In the genomic region with DNA sequence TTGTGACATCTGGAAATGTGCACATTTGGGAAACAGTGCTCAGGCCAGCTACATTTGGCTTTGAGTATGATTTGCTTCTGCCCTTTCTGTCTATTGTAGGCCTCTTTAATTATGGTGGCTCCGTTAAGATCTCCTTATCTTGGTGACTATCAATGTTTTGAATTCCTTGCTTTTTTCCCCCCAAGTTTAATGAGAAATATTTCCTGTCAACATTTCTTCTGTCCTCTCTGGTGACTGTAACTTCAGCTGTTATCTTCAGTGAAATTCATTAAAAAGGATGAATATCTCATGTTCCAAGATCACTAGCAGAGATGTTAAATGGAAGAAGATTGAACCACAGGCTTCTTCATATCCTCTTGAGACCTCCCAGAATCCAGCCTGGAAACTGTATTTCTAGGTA, we compare ENCODE assay signal across 26 cellular contexts.
"Had no signal": no experiment of that assay in that cellular context is flagged by ENCODE, and none has a peak within 500 bp of the region (broad histone marks: within the 10 kb centered on the region; RNA-seq: fewer than 3 reads in every experiment).

No MANE protein-coding gene starts in this region.

- H3K36me3 Mint-ChIP-seq: naive thymus-derived CD4-positive, alpha-beta T cell; stimulated activated memory B cell treated with anti-CD40 and anti-IgM and Interleukin-4, amounts not matched to agents 10 μg/mL and 1 μg/mL and 100 μg/mL, for 72 hours; type B pancreatic cell had no signal

- DNase-seq: colonic mucosa; effector memory CD4-positive, alpha-beta T cell; foreskin keratinocyte; heart left ventricle; kidney; left lung; mesenchymal stem cell; midbrain; naive thymus-derived CD4-positive, alpha-beta T cell; nephron progenitor cell; nucleus accumbens; retina; spleen; stimulated activated CD4-positive, alpha-beta T cell treated with anti-CD3 and anti-CD28 coated beads, Interleukin-4, amount 100 ng/mL, for 4 hours; stimulated activated naive CD8-positive, alpha-beta T cell treated with anti-CD3 and anti-CD28 coated beads, Interleukin-15, Interleukin-2, amounts not matched to agents 100 U/mL and 50 U/mL, for 24 hours; substantia nigra; testis; tibial artery had no signal

- H3K9me3 ChIP-seq: colonic mucosa, gastroesophageal sphincter, heart left ventricle, left lung, spleen, testis, tibial artery had no signal

- H3K27ac Mint-ChIP-seq: dendritic cell treated with granulocyte-macrophage colony-stimulating factor and Interleukin-4, amounts not matched to agents 40 ng/mL and 50 ng/mL, for 4 days; naive thymus-derived CD4-positive, alpha-beta T cell; nephron progenitor cell; stimulated activated memory B cell treated with anti-CD40 and anti-IgM and Interleukin-4, amounts not matched to agents 10 μg/mL and 1 μg/mL and 100 μg/mL, for 72 hours; type B pancreatic cell had no signal

- H3K36me3 ChIP-seq: colonic mucosa, gastroesophageal sphincter, heart left ventricle, left lung, spleen, tibial artery had no signal

- H3K9me3 Mint-ChIP-seq: dendritic cell treated with granulocyte-macrophage colony-stimulating factor and Interleukin-4, amounts not matched to agents 40 ng/mL and 50 ng/mL, for 4 days; stimulated activated memory B cell treated with anti-CD40 and anti-IgM and Interleukin-4, amounts not matched to agents 10 μg/mL and 1 μg/mL and 100 μg/mL, for 72 hours; type B pancreatic cell had no signal

- H3K4me3 ChIP-seq: colonic mucosa, gastroesophageal sphincter, heart left ventricle, hepatocyte, left lung, skin epidermis, spleen, testis, tibial artery had no signal

- H3K27me3 ChIP-seq: colonic mucosa, foreskin keratinocyte, gastroesophageal sphincter, heart left ventricle, hepatocyte, left lung, spleen, testis, tibial artery had no signal

- H3K4me3 Mint-ChIP-seq: dendritic cell treated with granulocyte-macrophage colony-stimulating factor and Interleukin-4, amounts not matched to agents 40 ng/mL and 50 ng/mL, for 4 days; naive thymus-derived CD4-positive, alpha-beta T cell; nephron progenitor cell; stimulated activated memory B cell treated with anti-CD40 and anti-IgM and Interleukin-4, amounts not matched to agents 10 μg/mL and 1 μg/mL and 100 μg/mL, for 72 hours; type B pancreatic cell had no signal

- ATAC-seq: esophagus mucosa; foreskin keratinocyte; gastroesophageal sphincter; left lung; stimulated activated memory B cell treated with anti-CD40 and anti-IgM and Interleukin-4, amounts not matched to agents 10 μg/mL and 1 μg/mL and 100 μg/mL, for 72 hours; stimulated activated naive CD8-positive, alpha-beta T cell treated with anti-CD3 and anti-CD28 coated beads, Interleukin-15, Interleukin-2, amounts not matched to agents 100 U/mL and 50 U/mL, for 24 hours had no signal

- H3K27me3 Mint-ChIP-seq: dendritic cell treated with granulocyte-macrophage colony-stimulating factor and Interleukin-4, amounts not matched to agents 40 ng/mL and 50 ng/mL, for 4 days; stimulated activated memory B cell treated with anti-CD40 and anti-IgM and Interleukin-4, amounts not matched to agents 10 μg/mL and 1 μg/mL and 100 μg/mL, for 72 hours; type B pancreatic cell had no signal

- H3K4me1 Mint-ChIP-seq: naive thymus-derived CD4-positive, alpha-beta T cell; stimulated activated memory B cell treated with anti-CD40 and anti-IgM and Interleukin-4, amounts not matched to agents 10 μg/mL and 1 μg/mL and 100 μg/mL, for 72 hours had no signal

- H3K4me1 ChIP-seq: colonic mucosa, foreskin keratinocyte, gastroesophageal sphincter, left lung had no signal

- H3K27ac ChIP-seq: colonic mucosa, epithelial cell of prostate, foreskin keratinocyte, gastroesophageal sphincter, heart left ventricle, hepatocyte, left lung, skin epidermis, spleen, testis, tibial artery had no signal
